In genomic region chr1:62230724-62231123, GRCh38 we compare ENCODE assay signal across 18 cellular contexts. TPM values are rescaled to one million over a fixed set of nuclear protein-coding genes. Genes with fewer than 3 reads are reported as not detected.
DNase-seq lines count a peak whose midpoint lies in the region; ATAC-seq, FAIRE-seq and TF ChIP-seq lines count a peak whose summit lies in the region.
"Had no signal": no experiment of that assay in that cellular context is flagged by ENCODE, and none has a peak within 500 bp of the region (broad histone marks: within the 10 kb centered on the region; RNA-seq: fewer than 3 reads in every experiment).

No MANE protein-coding gene starts in this region.

- no peak for ATAC-seq in GM19351 (IDR thresholded peaks at IDR 0.05; ENCODE audit: unreplicated experiment)
- ATAC-seq: activated CD4-positive, alpha-beta T cell treated with anti-CD3 and anti-CD28 coated beads for 36 hours; heart left ventricle had no signal

- peaks cover 39% of the 10 kb centered on the region for H3K4me1 Mint-ChIP-seq in Caco-2 (ENCODE audit: low read depth, unreplicated experiment)
- H3K4me1 Mint-ChIP-seq: activated CD4-positive, alpha-beta T cell treated with anti-CD3 and anti-CD28 coated beads for 36 hours; memory B cell had no signal

- H3K36me3 Mint-ChIP-seq in Caco-2 (ENCODE audit: insufficient read depth, unreplicated experiment) = peaks cover 36% of the 10 kb centered on the region
- H3K36me3 Mint-ChIP-seq: memory B cell had no signal

- dilution Hi-C loops in keratinocyte (cut with MboI; ENCODE audit: extremely low pct_ligation_motif_present, low sequenced_read_pairs) = no loop called here

- no peaks in the 10 kb centered on the region for H3K79me2 ChIP-seq in keratinocyte (ENCODE audit: control insufficient read depth, insufficient read depth, low read length)

- H3K27ac ChIP-seq in keratinocyte (ENCODE audit: control insufficient read depth, insufficient read depth, low read length) = peak overlapping the region; percentile 79
- H3K27ac ChIP-seq: coronary artery, heart left ventricle, prostate gland had no signal

- H3K27me3 Mint-ChIP-seq in Caco-2 (ENCODE audit: insufficient read depth, unreplicated experiment) = no peaks in the 10 kb centered on the region
- H3K27me3 Mint-ChIP-seq: CD4-positive, alpha-beta T cell had no signal

- peak; percentile 48 to 74 for DNase-seq in Caco-2
- DNase-seq in HS-27A (ENCODE audit: low read depth) = peak; percentile 49
- peak; percentile 67 for DNase-seq in adipocyte (ENCODE audit: low read depth)
- peak; percentile 97 for DNase-seq in keratinocyte (ENCODE audit: low read depth, low spot score)
- DNase-seq in activated T-cell treated with anti-CD3 and anti-CD28 coated beads, Interleukin-2, amount 50 U/mL, for 48 hours = no peak
- no peak for DNase-seq in NCI-H1105 (lab: John Stamatoyannopoulos, UW)
- no peak for DNase-seq in stimulated activated CD4-positive, alpha-beta T cell treated with anti-CD3 and anti-CD28 coated beads, Interleukin-4, amount 100 ng/mL, for 1 hour
- DNase-seq: activated CD4-positive, alpha-beta T cell treated with anti-CD3 and anti-CD28 coated beads for 36 hours; activated naive CD4-positive, alpha-beta T cell treated with Interleukin-2 at 50 U/mL for 16 hours; CD4-positive, alpha-beta T cell; NCI-H1694 treated with DMSO at 0.1 percent for 48 hours; substantia nigra had no signal

- TF ChIP-seq CTCF in Caco-2 (IDR thresholded peaks at IDR 0.05; ENCODE audit: insufficient read depth in 1 of 2, low read depth in 1 of 2, low read length in 1 of 2, severe bottlenecking in 1 of 2, unreplicated experiment in 1 of 2) = no peak
- TF ChIP-seq CTCF in keratinocyte (optimal IDR thresholded peaks at IDR 0.05 in 1 of 3, IDR thresholded peaks at IDR 0.05 in 1 of 3, conservative IDR thresholded peaks at IDR 0.05 in 1 of 3; ENCODE audit: extremely low read depth in 1 of 3, insufficient read depth in 2 of 3, low read length in 3 of 3) = no peak

- H3K4me2 ChIP-seq in keratinocyte (ENCODE audit: control insufficient read depth, extremely low read depth, insufficient read depth, low read depth, low read length) = peak overlapping the region; percentile 75

- H3K27ac Mint-ChIP-seq in Caco-2 (ENCODE audit: unreplicated experiment) = peak overlapping the region; percentile 73
- H3K27ac Mint-ChIP-seq: activated CD4-positive, alpha-beta T cell treated with anti-CD3 and anti-CD28 coated beads for 36 hours; CD4-positive, alpha-beta T cell; memory B cell had no signal

- intact Hi-C loops in Caco-2 (cut with micrococcal nuclease; ENCODE audit: unreplicated experiment) = no loop called here

- CTCF ChIA-PET in Caco-2 (lab: Charles Lee) = no interaction called here

- H3K36me3 ChIP-seq in Caco-2 (ENCODE audit: control insufficient read depth, insufficient read depth, low read length) (no peaks in the 10 kb centered on the region), adipocyte (ENCODE audit: control insufficient read depth, insufficient read depth, low read length, severe bottlenecking) (no peaks in the 10 kb centered on the region), keratinocyte (ENCODE audit: control insufficient read depth in 2 of 2, extremely low read depth in 1 of 2, insufficient read depth in 2 of 2, low read length in 2 of 2) (no peaks in the 10 kb centered on the region)
- H3K36me3 ChIP-seq: heart left ventricle, prostate gland had no signal

- no peak overlapping the region for H3K4me3 Mint-ChIP-seq in Caco-2 (ENCODE audit: unreplicated experiment)
- H3K4me3 Mint-ChIP-seq: activated CD4-positive, alpha-beta T cell treated with anti-CD3 and anti-CD28 coated beads for 36 hours; CD4-positive, alpha-beta T cell; memory B cell had no signal

- no peaks in the 10 kb centered on the region for H3K27me3 ChIP-seq in Caco-2 (replicated peaks; ENCODE audit: control insufficient read depth, insufficient read depth, low read length)
- H3K27me3 ChIP-seq in adipocyte (replicated peaks; ENCODE audit: control insufficient read depth, insufficient read depth, low read length) = no peaks in the 10 kb centered on the region
- no peaks in the 10 kb centered on the region for H3K27me3 ChIP-seq in keratinocyte (ENCODE audit: control insufficient read depth, extremely low read depth, insufficient read depth, low read length)
- H3K27me3 ChIP-seq: heart left ventricle had no signal

- no peak overlapping the region for H3K4me3 ChIP-seq in Caco-2 (ENCODE audit: low read depth, low read length)
- H3K4me3 ChIP-seq in adipocyte (ENCODE audit: low read length) = no peak overlapping the region
- H3K4me3 ChIP-seq in keratinocyte (ENCODE audit: control insufficient read depth in 2 of 3, extremely low read depth in 1 of 3, insufficient read depth in 2 of 3, low read depth in 1 of 3, low read length in 3 of 3) = no peak overlapping the region
- H3K4me3 ChIP-seq: coronary artery, heart left ventricle, prostate gland had no signal

- no peaks in the 10 kb centered on the region for H4K20me1 ChIP-seq in keratinocyte (ENCODE audit: control insufficient read depth, extremely low read depth, insufficient read depth, low read length)

- H3K9ac ChIP-seq in adipocyte (ENCODE audit: low read length) (no peak overlapping the region), keratinocyte (ENCODE audit: control insufficient read depth, extremely low read depth, insufficient read depth, low read length) (peak overlapping the region; percentile 42)

- no peaks in the 10 kb centered on the region for H3K9me1 ChIP-seq in keratinocyte (ENCODE audit: control insufficient read depth, extremely low read depth, insufficient read depth, low read length)

- FAIRE-seq in keratinocyte (lab: Jason Lieb, UNC) = peak; percentile 99
- FAIRE-seq: GM19239 had no signal

- H3K9me3 ChIP-seq in Caco-2 (no peaks in the 10 kb centered on the region), adipocyte (ENCODE audit: control insufficient read depth, low read length) (no peaks in the 10 kb centered on the region), keratinocyte (ENCODE audit: control insufficient read depth, low read depth, low read length) (no peaks in the 10 kb centered on the region)
- H3K9me3 ChIP-seq: heart left ventricle, prostate gland had no signal

- peak overlapping the region; percentile 35 for H2AFZ ChIP-seq in keratinocyte (ENCODE audit: control insufficient read depth, low read length)

- H3K9me3 Mint-ChIP-seq in Caco-2 (ENCODE audit: unreplicated experiment) = no peaks in the 10 kb centered on the region
- H3K9me3 Mint-ChIP-seq: CD4-positive, alpha-beta T cell; memory B cell had no signal

- H3K4me1 ChIP-seq in Caco-2 (peaks cover 33% of the 10 kb centered on the region), adipocyte (ENCODE audit: control insufficient read depth, insufficient read depth, low read length) (peaks cover 5% of the 10 kb centered on the region), keratinocyte (ENCODE audit: control insufficient read depth, extremely low read depth, insufficient read depth, low read length) (peaks cover 51% of the 10 kb centered on the region)
- H3K4me1 ChIP-seq: heart left ventricle, prostate gland had no signal

- BruUV-seq in Caco-2 (replicated peaks; lab: Mats Ljungman, UMichigan) = no TSS peak

- POLR2A ChIA-PET in Caco-2 (lab: Charles Lee) = no interaction called here

RNA-seq across cellular contexts. Expression of gene L1TD1, which starts 36.1 kb away (rescaled TPM):
- total RNA-seq in Caco-2 (2022) = 0.29 and 0.56 TPM in 2 replicates
- 0.12 to 0.24 TPM (median 0.20 TPM) in 3 replicates for polyA plus RNA-seq in keratinocyte
- 0.15 TPM for polyA plus RNA-seq in keratinocyte (2011; ENCODE audit: low read depth)
- 0.10 and 0.16 TPM in 2 replicates for polyA plus RNA-seq in keratinocyte (2011; cell fraction: cytosol; rRNA removed)
- polyA plus RNA-seq in keratinocyte (2011; cell fraction: nucleus; rRNA removed) = 0.16 and 0.19 TPM in 2 replicates
- 0.06 and 0.36 TPM in 2 replicates for polyA plus RNA-seq in keratinocyte (2012; ENCODE audit: low replicate concordance)
- 0.06 TPM in 1 of 3 replicates, not detected in the others for polyA minus RNA-seq in keratinocyte
- not detected for polyA minus RNA-seq in keratinocyte (2011; cell fraction: cytosol; rRNA and poly(A)+ RNA removed)
- polyA minus RNA-seq in keratinocyte (2011; cell fraction: nucleus; rRNA and poly(A)+ RNA removed) = 0.16 TPM in 1 of 2 replicates, not detected in the other

Comparison
In these comparisons a context has a peak if more than half of its experiments do, and no peak if none do; other contexts are left out.
1. DNase-seq: peak in Caco-2 (2 of 2), HS-27A (single experiment), adipocyte (single experiment) and keratinocyte (single experiment); none in activated T-cell treated with anti-CD3 and anti-CD28 coated beads, Interleukin-2, amount 50 U/mL, for 48 hours (0 of 2), NCI-H1105 (single experiment) and stimulated activated CD4-positive, alpha-beta T cell treated with anti-CD3 and anti-CD28 coated beads, Interleukin-4, amount 100 ng/mL, for 1 hour (single experiment).